1 cellular context compared by ENCODE assay signal in the genomic region with DNA sequence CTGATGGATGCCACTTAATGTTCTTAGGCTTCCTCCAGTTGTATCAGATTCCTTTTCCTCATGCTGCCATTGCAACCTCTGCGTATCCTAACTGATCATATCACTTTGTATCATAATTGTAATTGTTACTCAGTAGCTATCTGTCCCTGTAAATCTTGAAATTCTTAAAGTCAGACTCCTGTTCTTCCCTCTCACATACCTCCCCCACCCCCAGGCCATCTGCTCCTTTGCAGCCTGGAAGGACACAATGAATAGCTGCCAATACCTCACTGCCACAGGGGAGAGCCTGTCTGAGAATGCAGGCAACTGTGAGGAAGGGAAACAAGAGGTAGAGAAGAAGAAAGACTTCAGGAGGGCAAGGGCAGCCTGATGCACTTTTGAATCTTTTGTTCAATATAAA.
TF ChIP-seq lines count a peak whose summit lies in the region.

No MANE protein-coding gene starts in this region.

TF ChIP-seq in GM23338, 12 proteins besides CTCF, POLR2A, EP300 and RAD21 (continued from another document):
- TF ChIP-seq, protein P1, sequence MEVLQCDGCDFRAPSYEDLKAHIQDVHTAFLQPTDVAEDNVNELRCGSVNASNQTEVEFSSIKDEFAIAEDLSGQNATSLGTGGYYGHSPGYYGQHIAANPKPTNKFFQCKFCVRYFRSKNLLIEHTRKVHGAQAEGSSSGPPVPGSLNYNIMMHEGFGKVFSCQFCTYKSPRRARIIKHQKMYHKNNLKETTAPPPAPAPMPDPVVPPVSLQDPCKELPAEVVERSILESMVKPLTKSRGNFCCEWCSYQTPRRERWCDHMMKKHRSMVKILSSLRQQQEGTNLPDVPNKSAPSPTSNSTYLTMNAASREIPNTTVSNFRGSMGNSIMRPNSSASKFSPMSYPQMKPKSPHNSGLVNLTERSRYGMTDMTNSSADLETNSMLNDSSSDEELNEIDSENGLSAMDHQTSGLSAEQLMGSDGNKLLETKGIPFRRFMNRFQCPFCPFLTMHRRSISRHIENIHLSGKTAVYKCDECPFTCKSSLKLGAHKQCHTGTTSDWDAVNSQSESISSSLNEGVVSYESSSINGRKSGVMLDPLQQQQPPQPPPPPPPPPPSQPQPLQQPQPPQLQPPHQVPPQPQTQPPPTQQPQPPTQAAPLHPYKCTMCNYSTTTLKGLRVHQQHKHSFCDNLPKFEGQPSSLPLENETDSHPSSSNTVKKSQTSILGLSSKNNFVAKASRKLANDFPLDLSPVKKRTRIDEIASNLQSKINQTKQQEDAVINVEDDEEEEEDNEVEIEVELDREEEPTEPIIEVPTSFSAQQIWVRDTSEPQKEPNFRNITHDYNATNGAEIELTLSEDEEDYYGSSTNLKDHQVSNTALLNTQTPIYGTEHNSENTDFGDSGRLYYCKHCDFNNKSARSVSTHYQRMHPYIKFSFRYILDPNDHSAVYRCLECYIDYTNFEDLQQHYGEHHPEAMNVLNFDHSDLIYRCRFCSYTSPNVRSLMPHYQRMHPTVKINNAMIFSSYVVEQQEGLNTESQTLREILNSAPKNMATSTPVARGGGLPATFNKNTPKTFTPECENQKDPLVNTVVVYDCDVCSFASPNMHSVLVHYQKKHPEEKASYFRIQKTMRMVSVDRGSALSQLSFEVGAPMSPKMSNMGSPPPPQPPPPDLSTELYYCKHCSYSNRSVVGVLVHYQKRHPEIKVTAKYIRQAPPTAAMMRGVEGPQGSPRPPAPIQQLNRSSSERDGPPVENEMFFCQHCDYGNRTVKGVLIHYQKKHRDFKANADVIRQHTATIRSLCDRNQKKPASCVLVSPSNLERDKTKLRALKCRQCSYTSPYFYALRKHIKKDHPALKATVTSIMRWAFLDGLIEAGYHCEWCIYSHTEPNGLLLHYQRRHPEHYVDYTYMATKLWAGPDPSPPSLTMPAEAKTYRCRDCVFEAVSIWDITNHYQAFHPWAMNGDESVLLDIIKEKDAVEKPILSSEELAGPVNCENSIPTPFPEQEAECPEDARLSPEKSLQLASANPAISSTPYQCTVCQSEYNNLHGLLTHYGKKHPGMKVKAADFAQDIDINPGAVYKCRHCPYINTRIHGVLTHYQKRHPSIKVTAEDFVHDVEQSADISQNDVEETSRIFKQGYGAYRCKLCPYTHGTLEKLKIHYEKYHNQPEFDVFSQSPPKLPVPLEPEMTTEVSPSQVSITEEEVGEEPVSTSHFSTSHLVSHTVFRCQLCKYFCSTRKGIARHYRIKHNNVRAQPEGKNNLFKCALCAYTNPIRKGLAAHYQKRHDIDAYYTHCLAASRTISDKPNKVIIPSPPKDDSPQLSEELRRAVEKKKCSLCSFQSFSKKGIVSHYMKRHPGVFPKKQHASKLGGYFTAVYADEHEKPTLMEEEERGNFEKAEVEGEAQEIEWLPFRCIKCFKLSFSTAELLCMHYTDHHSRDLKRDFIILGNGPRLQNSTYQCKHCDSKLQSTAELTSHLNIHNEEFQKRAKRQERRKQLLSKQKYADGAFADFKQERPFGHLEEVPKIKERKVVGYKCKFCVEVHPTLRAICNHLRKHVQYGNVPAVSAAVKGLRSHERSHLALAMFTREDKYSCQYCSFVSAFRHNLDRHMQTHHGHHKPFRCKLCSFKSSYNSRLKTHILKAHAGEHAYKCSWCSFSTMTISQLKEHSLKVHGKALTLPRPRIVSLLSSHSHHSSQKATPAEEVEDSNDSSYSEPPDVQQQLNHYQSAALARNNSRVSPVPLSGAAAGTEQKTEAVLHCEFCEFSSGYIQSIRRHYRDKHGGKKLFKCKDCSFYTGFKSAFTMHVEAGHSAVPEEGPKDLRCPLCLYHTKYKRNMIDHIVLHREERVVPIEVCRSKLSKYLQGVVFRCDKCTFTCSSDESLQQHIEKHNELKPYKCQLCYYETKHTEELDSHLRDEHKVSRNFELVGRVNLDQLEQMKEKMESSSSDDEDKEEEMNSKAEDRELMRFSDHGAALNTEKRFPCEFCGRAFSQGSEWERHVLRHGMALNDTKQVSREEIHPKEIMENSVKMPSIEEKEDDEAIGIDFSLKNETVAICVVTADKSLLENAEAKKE (CRISPR knock-in tag; IDR thresholded peaks at IDR 0.05), result peak; percentile 42; the same call in 1 of the 2 replicates
- TF ChIP-seq NANOG (IDR thresholded peaks at IDR 0.05; ENCODE audit: borderline replicate concordance), result no peak
- TF ChIP-seq STAT1 (IDR thresholded peaks at IDR 0.05; ENCODE audit: unreplicated experiment), result no peak
